Comparison of ENCODE assay signal across 1 cellular context in genomic region chr9:96150324-96151023, GRCh38.
TF ChIP-seq lines count a peak whose summit lies in the region.

No MANE protein-coding gene starts in this region.

TF ChIP-seq in GM12878, 131 proteins besides CTCF, POLR2A, EP300 and RAD21 (continued from another document and continues in another):
- TF ChIP-seq, protein P1, sequence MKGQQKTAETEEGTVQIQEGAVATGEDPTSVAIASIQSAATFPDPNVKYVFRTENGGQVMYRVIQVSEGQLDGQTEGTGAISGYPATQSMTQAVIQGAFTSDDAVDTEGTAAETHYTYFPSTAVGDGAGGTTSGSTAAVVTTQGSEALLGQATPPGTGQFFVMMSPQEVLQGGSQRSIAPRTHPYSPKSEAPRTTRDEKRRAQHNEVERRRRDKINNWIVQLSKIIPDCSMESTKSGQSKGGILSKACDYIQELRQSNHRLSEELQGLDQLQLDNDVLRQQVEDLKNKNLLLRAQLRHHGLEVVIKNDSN (IDR thresholded peaks at IDR 0.05; ENCODE audit: borderline replicate concordance, extremely low read length, insufficient read depth, low read depth, low read length), result no peak
- TF ChIP-seq NR2F1 (conservative IDR thresholded peaks at IDR 0.05) (peak; percentile 84), ZNF217 (IDR thresholded peaks at IDR 0.05) (no peak), CBFB (IDR thresholded peaks at IDR 0.05; ENCODE audit: low read depth) (peak; percentile 30; the same call in 1 of the 2 replicates), MTA3 (IDR thresholded peaks at IDR 0.05; ENCODE audit: borderline replicate concordance, low read length) (0 out of 2 replicates have a peak, but pooled peaks have one; percentile 39), CEBPB (IDR thresholded peaks at IDR 0.05; ENCODE audit: borderline replicate concordance in 1 of 2, low read depth in 2 of 2, low read length in 2 of 2) (no peak), RUNX3 (IDR thresholded peaks at IDR 0.05; ENCODE audit: low read length) (peak; percentile 95), TARDBP (IDR thresholded peaks at IDR 0.05; ENCODE audit: borderline replicate concordance) (no peak), MTA2 (IDR thresholded peaks at IDR 0.05; ENCODE audit: low read depth) (peak; percentile 60), CBX3 (IDR thresholded peaks at IDR 0.05; ENCODE audit: borderline replicate concordance, low read depth) (no peak), BRCA1 (IDR thresholded peaks at IDR 0.05; ENCODE audit: low read depth, low read length) (no peak), BACH1 (IDR thresholded peaks at IDR 0.05; ENCODE audit: borderline replicate concordance) (no peak), RCOR1 (conservative IDR thresholded peaks at IDR 0.05; ENCODE audit: low read depth, low read length) (no peak), PAX8 (IDR thresholded peaks at IDR 0.05) (no peak), IRF4 (IDR thresholded peaks at IDR 0.05; ENCODE audit: low read depth, low read length) (0 out of 2 replicates have a peak, but pooled peaks have one; percentile 10), CREB1 (IDR thresholded peaks at IDR 0.05; ENCODE audit: low read depth) (no peak), SIX5 (IDR thresholded peaks at IDR 0.05; ENCODE audit: low read depth, low read length, severe bottlenecking) (no peak), FOXM1 (IDR thresholded peaks at IDR 0.05; ENCODE audit: low read depth, low read length) (no peak), ATF7 (IDR thresholded peaks at IDR 0.05; ENCODE audit: low read depth) (peak; percentile 39; the same call in 1 of the 2 replicates), MEF2A (IDR thresholded peaks at IDR 0.05; ENCODE audit: insufficient read depth, low read depth, low read length) (peak; percentile 71; the same call in 1 of the 2 replicates), FOS (IDR thresholded peaks at IDR 0.05; ENCODE audit: borderline replicate concordance, extremely low read depth, insufficient read length) (no peak), GATAD2B (conservative IDR thresholded peaks at IDR 0.05; ENCODE audit: low read depth) (no peak), EZH2 (IDR thresholded peaks at IDR 0.05; ENCODE audit: borderline replicate concordance, control insufficient read depth, low read depth, low read length) (no peak), IKZF1 (conservative IDR thresholded peaks at IDR 0.05) (peak; percentile 62; the same call in 1 of the 2 replicates), RFX5 (IDR thresholded peaks at IDR 0.05; ENCODE audit: low read depth, low read length) (no peak), JUND (IDR thresholded peaks at IDR 0.05; ENCODE audit: low read depth, low read length) (no peak), SP1 (IDR thresholded peaks at IDR 0.05; ENCODE audit: low read depth, low read length) (peak; percentile 19), BMI1 (IDR thresholded peaks at IDR 0.05; ENCODE audit: borderline replicate concordance) (no peak), SMC3 (IDR thresholded peaks at IDR 0.05; ENCODE audit: borderline replicate concordance, low read length) (no peak), GABPA (IDR thresholded peaks at IDR 0.05; ENCODE audit: low read depth) (no peak), IKZF2 (IDR thresholded peaks at IDR 0.05) (peak; percentile 72 to 79), EGR1 (IDR thresholded peaks at IDR 0.05; ENCODE audit: borderline replicate concordance in 1 of 2, low read depth in 2 of 2, low read length in 2 of 2) (no peak), ZNF384 (IDR thresholded peaks at IDR 0.05; ENCODE audit: borderline replicate concordance, low read depth, low read length) (no peak), NFIC (IDR thresholded peaks at IDR 0.05; ENCODE audit: low read depth, low read length) (0 out of 2 replicates have a peak, but pooled peaks have one; percentile 30), NR2C1 (IDR thresholded peaks at IDR 0.05) (no peak), ASH2L (IDR thresholded peaks at IDR 0.05; ENCODE audit: borderline replicate concordance, low read depth) (no peak), KLF5 (IDR thresholded peaks at IDR 0.05; ENCODE audit: partially characterized antibody) (no peak), STAT3 (IDR thresholded peaks at IDR 0.05; ENCODE audit: low read depth, low read length) (no peak), TAF1 (IDR thresholded peaks at IDR 0.05; ENCODE audit: borderline replicate concordance, low read depth, low read length) (no peak), PAX5 (IDR thresholded peaks at IDR 0.05; ENCODE audit: borderline replicate concordance, low read depth, low read length) (peak; percentile 27; the same call in 1 of the 2 replicates), ZBTB40 (IDR thresholded peaks at IDR 0.05; ENCODE audit: borderline replicate concordance) (no peak), SKIL (IDR thresholded peaks at IDR 0.05; ENCODE audit: low read depth, poor library complexity, severe bottlenecking) (peak; percentile 50), E2F4 (IDR thresholded peaks at IDR 0.05; ENCODE audit: low read depth, low read length) (no peak), HDGF (IDR thresholded peaks at IDR 0.05) (no peak), SRF (IDR thresholded peaks at IDR 0.05; ENCODE audit: low read depth in 2 of 2, low read length in 2 of 2) (no peak)
- TF ChIP-seq, protein P2, sequence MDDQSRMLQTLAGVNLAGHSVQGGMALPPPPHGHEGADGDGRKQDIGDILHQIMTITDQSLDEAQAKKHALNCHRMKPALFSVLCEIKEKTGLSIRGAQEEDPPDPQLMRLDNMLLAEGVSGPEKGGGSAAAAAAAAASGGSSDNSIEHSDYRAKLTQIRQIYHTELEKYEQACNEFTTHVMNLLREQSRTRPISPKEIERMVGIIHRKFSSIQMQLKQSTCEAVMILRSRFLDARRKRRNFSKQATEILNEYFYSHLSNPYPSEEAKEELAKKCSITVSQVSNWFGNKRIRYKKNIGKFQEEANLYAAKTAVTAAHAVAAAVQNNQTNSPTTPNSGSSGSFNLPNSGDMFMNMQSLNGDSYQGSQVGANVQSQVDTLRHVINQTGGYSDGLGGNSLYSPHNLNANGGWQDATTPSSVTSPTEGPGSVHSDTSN (IDR thresholded peaks at IDR 0.05; ENCODE audit: insufficient replicate concordance, low read depth, low read length), result no peak
- TF ChIP-seq, protein P3, sequence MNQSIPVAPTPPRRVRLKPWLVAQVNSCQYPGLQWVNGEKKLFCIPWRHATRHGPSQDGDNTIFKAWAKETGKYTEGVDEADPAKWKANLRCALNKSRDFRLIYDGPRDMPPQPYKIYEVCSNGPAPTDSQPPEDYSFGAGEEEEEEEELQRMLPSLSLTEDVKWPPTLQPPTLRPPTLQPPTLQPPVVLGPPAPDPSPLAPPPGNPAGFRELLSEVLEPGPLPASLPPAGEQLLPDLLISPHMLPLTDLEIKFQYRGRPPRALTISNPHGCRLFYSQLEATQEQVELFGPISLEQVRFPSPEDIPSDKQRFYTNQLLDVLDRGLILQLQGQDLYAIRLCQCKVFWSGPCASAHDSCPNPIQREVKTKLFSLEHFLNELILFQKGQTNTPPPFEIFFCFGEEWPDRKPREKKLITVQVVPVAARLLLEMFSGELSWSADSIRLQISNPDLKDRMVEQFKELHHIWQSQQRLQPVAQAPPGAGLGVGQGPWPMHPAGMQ (IDR thresholded peaks at IDR 0.05; ENCODE audit: borderline replicate concordance), result no peak
- TF ChIP-seq, protein P4, sequence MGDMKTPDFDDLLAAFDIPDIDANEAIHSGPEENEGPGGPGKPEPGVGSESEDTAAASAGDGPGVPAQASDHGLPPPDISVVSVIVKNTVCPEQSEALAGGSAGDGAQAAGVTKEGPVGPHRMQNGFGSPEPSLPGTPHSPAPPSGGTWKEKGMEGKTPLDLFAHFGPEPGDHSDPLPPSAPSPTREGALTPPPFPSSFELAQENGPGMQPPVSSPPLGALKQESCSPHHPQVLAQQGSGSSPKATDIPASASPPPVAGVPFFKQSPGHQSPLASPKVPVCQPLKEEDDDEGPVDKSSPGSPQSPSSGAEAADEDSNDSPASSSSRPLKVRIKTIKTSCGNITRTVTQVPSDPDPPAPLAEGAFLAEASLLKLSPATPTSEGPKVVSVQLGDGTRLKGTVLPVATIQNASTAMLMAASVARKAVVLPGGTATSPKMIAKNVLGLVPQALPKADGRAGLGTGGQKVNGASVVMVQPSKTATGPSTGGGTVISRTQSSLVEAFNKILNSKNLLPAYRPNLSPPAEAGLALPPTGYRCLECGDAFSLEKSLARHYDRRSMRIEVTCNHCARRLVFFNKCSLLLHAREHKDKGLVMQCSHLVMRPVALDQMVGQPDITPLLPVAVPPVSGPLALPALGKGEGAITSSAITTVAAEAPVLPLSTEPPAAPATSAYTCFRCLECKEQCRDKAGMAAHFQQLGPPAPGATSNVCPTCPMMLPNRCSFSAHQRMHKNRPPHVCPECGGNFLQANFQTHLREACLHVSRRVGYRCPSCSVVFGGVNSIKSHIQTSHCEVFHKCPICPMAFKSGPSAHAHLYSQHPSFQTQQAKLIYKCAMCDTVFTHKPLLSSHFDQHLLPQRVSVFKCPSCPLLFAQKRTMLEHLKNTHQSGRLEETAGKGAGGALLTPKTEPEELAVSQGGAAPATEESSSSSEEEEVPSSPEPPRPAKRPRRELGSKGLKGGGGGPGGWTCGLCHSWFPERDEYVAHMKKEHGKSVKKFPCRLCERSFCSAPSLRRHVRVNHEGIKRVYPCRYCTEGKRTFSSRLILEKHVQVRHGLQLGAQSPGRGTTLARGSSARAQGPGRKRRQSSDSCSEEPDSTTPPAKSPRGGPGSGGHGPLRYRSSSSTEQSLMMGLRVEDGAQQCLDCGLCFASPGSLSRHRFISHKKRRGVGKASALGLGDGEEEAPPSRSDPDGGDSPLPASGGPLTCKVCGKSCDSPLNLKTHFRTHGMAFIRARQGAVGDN (IDR thresholded peaks at IDR 0.05), result no peak
- TF ChIP-seq, protein P5, sequence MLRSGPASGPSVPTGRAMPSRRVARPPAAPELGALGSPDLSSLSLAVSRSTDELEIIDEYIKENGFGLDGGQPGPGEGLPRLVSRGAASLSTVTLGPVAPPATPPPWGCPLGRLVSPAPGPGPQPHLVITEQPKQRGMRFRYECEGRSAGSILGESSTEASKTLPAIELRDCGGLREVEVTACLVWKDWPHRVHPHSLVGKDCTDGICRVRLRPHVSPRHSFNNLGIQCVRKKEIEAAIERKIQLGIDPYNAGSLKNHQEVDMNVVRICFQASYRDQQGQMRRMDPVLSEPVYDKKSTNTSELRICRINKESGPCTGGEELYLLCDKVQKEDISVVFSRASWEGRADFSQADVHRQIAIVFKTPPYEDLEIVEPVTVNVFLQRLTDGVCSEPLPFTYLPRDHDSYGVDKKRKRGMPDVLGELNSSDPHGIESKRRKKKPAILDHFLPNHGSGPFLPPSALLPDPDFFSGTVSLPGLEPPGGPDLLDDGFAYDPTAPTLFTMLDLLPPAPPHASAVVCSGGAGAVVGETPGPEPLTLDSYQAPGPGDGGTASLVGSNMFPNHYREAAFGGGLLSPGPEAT (IDR thresholded peaks at IDR 0.05; ENCODE audit: low read depth), result peak; percentile 45; the same call in 1 of the 2 replicates
- TF ChIP-seq, protein P6, sequence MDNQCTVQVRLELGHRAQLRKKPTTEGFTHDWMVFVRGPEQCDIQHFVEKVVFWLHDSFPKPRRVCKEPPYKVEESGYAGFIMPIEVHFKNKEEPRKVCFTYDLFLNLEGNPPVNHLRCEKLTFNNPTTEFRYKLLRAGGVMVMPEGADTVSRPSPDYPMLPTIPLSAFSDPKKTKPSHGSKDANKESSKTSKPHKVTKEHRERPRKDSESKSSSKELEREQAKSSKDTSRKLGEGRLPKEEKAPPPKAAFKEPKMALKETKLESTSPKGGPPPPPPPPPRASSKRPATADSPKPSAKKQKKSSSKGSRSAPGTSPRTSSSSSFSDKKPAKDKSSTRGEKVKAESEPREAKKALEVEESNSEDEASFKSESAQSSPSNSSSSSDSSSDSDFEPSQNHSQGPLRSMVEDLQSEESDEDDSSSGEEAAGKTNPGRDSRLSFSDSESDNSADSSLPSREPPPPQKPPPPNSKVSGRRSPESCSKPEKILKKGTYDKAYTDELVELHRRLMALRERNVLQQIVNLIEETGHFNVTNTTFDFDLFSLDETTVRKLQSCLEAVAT (IDR thresholded peaks at IDR 0.05), result peak; percentile 55; the same call in 1 of the 2 replicates
